ENCODE assay signal across 17 cellular contexts in the genomic region with DNA sequence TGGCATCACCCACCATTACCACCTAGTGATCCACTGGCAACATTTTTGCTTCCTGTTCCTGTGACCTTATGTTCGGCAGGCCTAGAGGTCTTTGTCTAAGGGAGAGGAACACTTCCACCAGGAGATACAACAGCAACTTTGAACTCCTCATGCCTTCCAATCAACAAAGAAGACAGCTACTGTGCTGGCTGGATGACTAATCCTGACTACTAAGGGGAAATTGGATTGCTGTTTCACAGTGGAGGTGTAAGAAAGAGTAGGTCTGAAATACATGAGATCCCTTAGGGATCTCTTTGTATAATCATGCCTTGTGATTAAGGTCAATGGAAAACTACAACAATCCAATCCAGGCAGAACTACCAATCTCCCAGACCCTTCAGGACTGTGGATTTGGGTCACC. TPM values are rescaled to one million over a fixed set of nuclear protein-coding genes. Genes with fewer than 3 reads are reported as not detected.
A peak's percentile ranks its signal among the peaks of the same experiment; 100 is the strongest.
DNase-seq lines count a peak whose midpoint lies in the region; ATAC-seq and TF ChIP-seq lines count a peak whose summit lies in the region.
"Had no signal": no experiment of that assay in that cellular context is flagged by ENCODE, and none has a peak within 500 bp of the region (broad histone marks: within the 10 kb centered on the region; RNA-seq: fewer than 3 reads in every experiment).

No MANE protein-coding gene starts in this region.

- H3K4me1 ChIP-seq in GM23248 (ENCODE audit: insufficient read depth) (no peaks in the 10 kb centered on the region), mesenchymal stem cell (ENCODE audit: control insufficient read depth, insufficient read depth, low read depth, low read length) (no peaks in the 10 kb centered on the region), hepatocyte (ENCODE audit: insufficient read depth) (no peaks in the 10 kb centered on the region)

- in situ Hi-C loops in GM23248 (cut with MboI): no loop called here

- no peak overlapping the region for H4K91ac ChIP-seq in mesenchymal stem cell (ENCODE audit: low read length)

- no peak overlapping the region for H4K8ac ChIP-seq in mesenchymal stem cell (ENCODE audit: low read length)

- H3K27me3 ChIP-seq in GM23248 (replicated peaks; ENCODE audit: insufficient read depth) (no peaks in the 10 kb centered on the region), mesenchymal stem cell (ENCODE audit: control insufficient read depth in 1 of 2, insufficient read depth in 1 of 2, low read length in 2 of 2) (no peaks in the 10 kb centered on the region), hepatocyte (no peaks in the 10 kb centered on the region)

- H3K4me3 ChIP-seq in GM23248: no peak overlapping the region
- H3K4me3 ChIP-seq in mesenchymal stem cell (ENCODE audit: insufficient read depth in 1 of 2, low read depth in 1 of 2, low read length in 2 of 2): no peak overlapping the region
- no peak overlapping the region for H3K4me3 ChIP-seq in hepatocyte

- H3K9me2 ChIP-seq in GM23248 (ENCODE audit: insufficient read depth): no peaks in the 10 kb centered on the region
- H3K9me2 ChIP-seq in hepatocyte (replicated peaks; ENCODE audit: insufficient read depth): no peaks in the 10 kb centered on the region

- no peak overlapping the region for H3K27ac ChIP-seq in GM23248
- no peak overlapping the region for H3K27ac ChIP-seq in mesenchymal stem cell (ENCODE audit: low read length, poor library complexity, severe bottlenecking)
- H3K27ac ChIP-seq in hepatocyte: no peak overlapping the region
- H3K27ac ChIP-seq: C4-2B had no signal

- no peak overlapping the region for H3K18ac ChIP-seq in mesenchymal stem cell (ENCODE audit: low read depth in 1 of 2, low read length in 2 of 2)

- no peaks in the 10 kb centered on the region for H3F3A ChIP-seq in GM23248 (ENCODE audit: insufficient read depth)

- H2BK15ac ChIP-seq in mesenchymal stem cell (ENCODE audit: low read depth, poor library complexity, severe bottlenecking): no peak overlapping the region

- H2BK120ac ChIP-seq in mesenchymal stem cell (ENCODE audit: low read depth, low read length): no peak overlapping the region

- H2AK5ac ChIP-seq in mesenchymal stem cell (ENCODE audit: low read length, severe bottlenecking): no peak overlapping the region

- no peak overlapping the region for H3K23ac ChIP-seq in mesenchymal stem cell (ENCODE audit: low read length in 2 of 2)

- H3K9me3 ChIP-seq in GM23248 (ENCODE audit: low read depth) (no peaks in the 10 kb centered on the region), mesenchymal stem cell (ENCODE audit: control insufficient read depth, low read length) (no peaks in the 10 kb centered on the region), hepatocyte (ENCODE audit: low read depth) (no peaks in the 10 kb centered on the region)

- no peak for ATAC-seq in HG02840 (IDR thresholded peaks at IDR 0.05; ENCODE audit: low FRiP score, unreplicated experiment)

- H3K9ac ChIP-seq in GM23248: no peak overlapping the region
- no peak overlapping the region for H3K9ac ChIP-seq in mesenchymal stem cell (ENCODE audit: low read length)

- H3K36me3 ChIP-seq in GM23248 (ENCODE audit: low read depth): peaks cover 34% of the 10 kb centered on the region; the same call in 1 of the 2 replicates
- peaks cover 20 to 91% of the 10 kb centered on the region in 2 experiments for H3K36me3 ChIP-seq in mesenchymal stem cell (ENCODE audit: control insufficient read depth in 1 of 2, insufficient read depth in 2 of 2, low read depth in 1 of 2, low read length in 2 of 2)
- no peaks in the 10 kb centered on the region for H3K36me3 ChIP-seq in hepatocyte (replicated peaks; ENCODE audit: insufficient read depth, low read depth)

- peak; percentile 24 for DNase-seq in GM23248
- DNase-seq in RKO (ENCODE audit: low spot score): peak; percentile 27
- peak; percentile 21 for DNase-seq in dermis blood vessel endothelial cell
- peak; percentile 15 for DNase-seq in mesenchymal stem cell
- no peak for DNase-seq in hepatocyte (ENCODE audit: low spot score)
- DNase-seq in HuH-7 (ENCODE audit: low spot score): no peak
- DNase-seq: AML-193; DMS79; KBM-7; MV-4-11; NCI-H1694 treated with DMSO at 0.1 percent for 48 hours; NCI-H510A; NCI-H748 treated with DMSO at 0.1 percent for 48 hours; NK-92 treated with Interleukin-12 subunit alpha and Interleukin-12 subunit beta, amount 100 ng/mL, for 24 hours; SHP77 had no signal

- H3K4me2 ChIP-seq in GM23248 (ENCODE audit: unreplicated experiment) (no peak overlapping the region), mesenchymal stem cell (ENCODE audit: low read length, poor library complexity, severe bottlenecking) (no peak overlapping the region), hepatocyte (no peak overlapping the region)

- 100% methylated on average over 1 of the region's 1 CpG for WGBS in GM23248 (ENCODE audit: low coverage in 1 of 2, low lambda C conversion rate in 2 of 2, missing lambda C conversion rate in 2 of 2), 2 experiments
- 100% methylated on average over 1 of the region's 1 CpG for WGBS in mesenchymal stem cell
- WGBS in hepatocyte (ENCODE audit: low lambda C conversion rate, missing lambda C conversion rate): 96% methylated on average over 1 of the region's 1 CpG

- no peak overlapping the region for H3K14ac ChIP-seq in mesenchymal stem cell (ENCODE audit: low read length in 2 of 2)

- no peaks in the 10 kb centered on the region for H4K20me1 ChIP-seq in GM23248 (ENCODE audit: insufficient read depth)
- no peaks in the 10 kb centered on the region for H4K20me1 ChIP-seq in hepatocyte (ENCODE audit: insufficient read depth, poor library complexity, severe bottlenecking)

- no peaks in the 10 kb centered on the region for H3K79me2 ChIP-seq in GM23248 (ENCODE audit: insufficient read depth)
- H3K79me2 ChIP-seq in hepatocyte: no peaks in the 10 kb centered on the region

- H3K79me1 ChIP-seq in mesenchymal stem cell (replicated peaks; ENCODE audit: low read length, poor library complexity, severe bottlenecking): peaks cover 4% of the 10 kb centered on the region

- no peak overlapping the region for H3K4ac ChIP-seq in mesenchymal stem cell (ENCODE audit: low read depth in 1 of 2, low read length in 2 of 2)

- no peak for TF ChIP-seq CTCF in hepatocyte (IDR thresholded peaks at IDR 0.05; ENCODE audit: poor library complexity)

- H2AFZ ChIP-seq in GM23248 (no peak overlapping the region), mesenchymal stem cell (ENCODE audit: low read depth, low read length) (no peak overlapping the region), hepatocyte (no peak overlapping the region)

- H2BK12ac ChIP-seq in mesenchymal stem cell (ENCODE audit: low read length in 2 of 2): no peak overlapping the region

- H2BK5ac ChIP-seq in mesenchymal stem cell (ENCODE audit: low read depth, low read length, poor library complexity, severe bottlenecking): no peak overlapping the region

RNA-seq across cellular contexts. Expression of gene EIF2AK3, which starts 45.2 kb away (rescaled TPM):
- 15.5 and 15.9 TPM in 2 replicates for total RNA-seq in GM23248 (2014; rRNA removed; shearing (Covaris generic))
- polyA plus RNA-seq in GM23248 (2016; fragmentation: Nextera tagmentation; extraction: Ambion mirVana) (7.5 and 7.6 TPM in 2 replicates), hepatocyte (19.5 and 21.0 TPM in 2 replicates)
- total RNA-seq in dermis blood vessel endothelial cell (19.7 and 30.1 TPM in 2 replicates), hepatocyte (38.1 and 41.9 TPM in 2 replicates)
- 12.2 TPM for polyA plus RNA-seq in mesenchymal stem cell (2013, experiment 1 of 2)
- 14.6 TPM for polyA plus RNA-seq in mesenchymal stem cell (2013, experiment 2 of 2)

Comparison
In these comparisons a context has a peak if more than half of its experiments do, and no peak if none do; other contexts are left out.
1. DNase-seq: peak in GM23248 (single experiment), RKO (single experiment), dermis blood vessel endothelial cell (single experiment) and mesenchymal stem cell (single experiment); none in hepatocyte (single experiment) and HuH-7 (single experiment).